ENCODE assay signal across 8 cellular contexts in the genomic region with DNA sequence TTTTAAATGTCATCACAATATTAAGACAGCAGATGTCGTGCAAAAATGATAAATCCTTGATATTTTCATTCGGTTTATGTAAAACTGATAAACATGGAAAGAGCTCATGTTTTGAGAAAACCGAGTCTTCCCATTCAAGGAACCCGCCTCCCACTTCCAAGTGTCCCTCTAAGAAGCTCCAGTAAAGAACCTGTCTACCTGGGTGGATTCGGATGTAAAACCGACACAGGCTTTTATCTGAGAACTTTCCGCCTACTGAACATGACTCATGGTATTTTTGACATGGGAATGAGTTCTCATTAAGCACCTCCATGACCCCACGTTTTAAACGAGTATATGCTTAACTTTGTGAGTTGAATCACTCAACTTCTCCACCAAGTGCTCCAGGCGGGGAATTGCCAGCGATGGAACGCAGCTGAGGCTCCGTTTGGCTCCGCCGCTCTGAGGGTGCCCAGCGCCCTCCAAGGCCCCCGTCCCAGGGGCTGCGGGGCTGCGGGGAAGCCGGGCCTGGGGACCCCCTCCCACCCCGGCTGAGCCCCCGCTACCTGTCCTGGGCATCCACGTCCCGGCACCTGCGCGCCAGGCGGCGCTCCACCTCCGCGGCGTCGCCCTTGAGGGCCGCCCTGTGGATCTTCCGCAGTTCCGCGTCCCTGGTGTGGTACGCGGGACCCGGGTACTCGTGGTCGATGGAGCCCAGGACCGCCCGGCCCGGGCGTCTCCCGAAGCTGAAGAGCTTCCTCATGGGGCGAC.
DNase-seq lines count a peak whose midpoint lies in the region; ATAC-seq and TF ChIP-seq lines count a peak whose summit lies in the region.

No MANE protein-coding gene starts in this region.

- POLR2A ChIA-PET in activated CD8-positive, alpha-beta T cell treated with anti-CD3 and anti-CD28 coated beads, Interleukin-2, amount 10 ng/mL, durations not matched to agents 7 days and 5 days (lab: Charles Lee), result interaction anchor here (1.0 to 1.4 kb wide), 3 partner anchors 8 to 14 kb away, joined by 3 to 5 read pairs (median 4); no protein-coding TSS in a partner anchor

- peak; percentile 67 for ATAC-seq in activated CD8-positive, alpha-beta T cell treated with anti-CD3 and anti-CD28 coated beads, Interleukin-2, amount 10 ng/mL, durations not matched to agents 7 days and 5 days

- peak overlapping the region; percentile 80 for H3K27ac Mint-ChIP-seq in activated CD8-positive, alpha-beta T cell treated with anti-CD3 and anti-CD28 coated beads, Interleukin-2, amount 10 ng/mL, durations not matched to agents 7 days and 5 days
- no peak overlapping the region for H3K27ac Mint-ChIP-seq in type B pancreatic cell

- CTCF ChIA-PET in activated CD8-positive, alpha-beta T cell treated with anti-CD3 and anti-CD28 coated beads, Interleukin-2, amount 10 ng/mL, durations not matched to agents 7 days and 5 days (lab: Charles Lee), result interaction anchor here (0.7 to 2.7 kb wide), 24 partner anchors 9 to 284 kb away, joined by 3 to 47 read pairs (median 5); a partner anchor contains a TSS

- H3K36me3 Mint-ChIP-seq in activated CD8-positive, alpha-beta T cell treated with anti-CD3 and anti-CD28 coated beads, Interleukin-2, amount 10 ng/mL, durations not matched to agents 7 days and 5 days (ENCODE audit: low read depth), result peaks cover 4% of the 10 kb centered on the region
- H3K36me3 Mint-ChIP-seq in type B pancreatic cell, result peaks cover 3% of the 10 kb centered on the region

- peak overlapping the region; percentile 12 for H3K4me3 ChIP-seq in fibroblast of mammary gland (ENCODE audit: control insufficient read depth, low read depth, low read length)
- peak overlapping the region; percentile 55 to 70 for H3K4me3 ChIP-seq in neutrophil (ENCODE audit: low read depth in 1 of 2, low read length in 1 of 2)

- no peak for TF ChIP-seq CTCF in fibroblast of mammary gland (conservative IDR thresholded peaks at IDR 0.05; ENCODE audit: control insufficient read depth, insufficient read depth, low read depth, low read length)
- no peak for TF ChIP-seq CTCF in neutrophil (IDR thresholded peaks at IDR 0.05)
- no peak for TF ChIP-seq CTCF in type B pancreatic cell (conservative IDR thresholded peaks at IDR 0.05)

- H3K27ac ChIP-seq in KOPT-K1 (ENCODE audit: low read depth, low read length, poor library complexity, severe bottlenecking), result peak overlapping the region; percentile 66
- peak overlapping the region; percentile 45 for H3K27ac ChIP-seq in neutrophil

- H3K4me3 Mint-ChIP-seq in activated CD8-positive, alpha-beta T cell treated with anti-CD3 and anti-CD28 coated beads, Interleukin-2, amount 10 ng/mL, durations not matched to agents 7 days and 5 days, result peak overlapping the region; percentile 78
- H3K4me3 Mint-ChIP-seq in type B pancreatic cell, result peak overlapping the region; percentile 82

- H3K36me3 ChIP-seq in KOPT-K1 (ENCODE audit: insufficient read depth, low read length), result no peaks in the 10 kb centered on the region
- no peaks in the 10 kb centered on the region for H3K36me3 ChIP-seq in neutrophil

- DNase-seq in NCI-H524 (lab: John Stamatoyannopoulos, UW) (peak; percentile 69 to 84), NCI-H524 treated with DMSO at 0.1 percent for 48 hours (lab: John Stamatoyannopoulos, UW) (no peak), fibroblast of mammary gland (ENCODE audit: low read depth) (peak; percentile 7), type B pancreatic cell (ENCODE audit: extremely low spot score, unreplicated experiment) (peak; percentile 70), NCI-H128 (lab: John Stamatoyannopoulos, UW; ENCODE audit: unreplicated experiment) (no peak)
- peak; percentile 46 for DNase-seq in activated CD8-positive, alpha-beta T cell treated with anti-CD3 and anti-CD28 coated beads, Interleukin-2, amount 10 ng/mL, durations not matched to agents 7 days and 5 days

- H3K9me3 ChIP-seq in KOPT-K1 (ENCODE audit: insufficient read depth, low read length, poor library complexity, severe bottlenecking) (peaks cover 12% of the 10 kb centered on the region), neutrophil (peaks cover 6% of the 10 kb centered on the region)

- H3K4me1 ChIP-seq in neutrophil (ENCODE audit: control insufficient read depth in 1 of 2, insufficient read depth in 1 of 2, low read depth in 1 of 2, low read length in 1 of 2), result peaks cover 20 to 34% of the 10 kb centered on the region in 2 experiments

- peaks cover 81% of the 10 kb centered on the region for H3K27me3 ChIP-seq in neutrophil

- H3K4me1 Mint-ChIP-seq in activated CD8-positive, alpha-beta T cell treated with anti-CD3 and anti-CD28 coated beads, Interleukin-2, amount 10 ng/mL, durations not matched to agents 7 days and 5 days (ENCODE audit: low read depth), result peaks cover 7% of the 10 kb centered on the region
- H3K4me1 Mint-ChIP-seq in type B pancreatic cell (ENCODE audit: unreplicated experiment), result no peaks in the 10 kb centered on the region

- peaks cover 12% of the 10 kb centered on the region for H3K9me3 Mint-ChIP-seq in activated CD8-positive, alpha-beta T cell treated with anti-CD3 and anti-CD28 coated beads, Interleukin-2, amount 10 ng/mL, durations not matched to agents 7 days and 5 days (ENCODE audit: insufficient read depth)
- H3K9me3 Mint-ChIP-seq in type B pancreatic cell, result peaks cover 6% of the 10 kb centered on the region

- H3K27me3 Mint-ChIP-seq in activated CD8-positive, alpha-beta T cell treated with anti-CD3 and anti-CD28 coated beads, Interleukin-2, amount 10 ng/mL, durations not matched to agents 7 days and 5 days (ENCODE audit: low read depth), result peaks cover 38% of the 10 kb centered on the region
- peaks cover 75% of the 10 kb centered on the region for H3K27me3 Mint-ChIP-seq in type B pancreatic cell

Comparison
In these comparisons a context has a peak if more than half of its experiments do, and no peak if none do; other contexts are left out.
1. DNase-seq: peak in NCI-H524 (2 of 2), activated CD8-positive, alpha-beta T cell treated with anti-CD3 and anti-CD28 coated beads, Interleukin-2, amount 10 ng/mL, durations not matched to agents 7 days and 5 days (single experiment), fibroblast of mammary gland (single experiment) and type B pancreatic cell (single experiment); none in NCI-H524 treated with DMSO at 0.1 percent for 48 hours (single experiment) and NCI-H128 (single experiment).